Comparison of ENCODE assay signal across 8 cellular contexts in genomic region chr10:14556285-14556956, GRCh38.
A peak's percentile ranks its signal among the peaks of the same experiment; 100 is the strongest.
DNase-seq lines count a peak whose midpoint lies in the region; ATAC-seq and TF ChIP-seq lines count a peak whose summit lies in the region.

No MANE protein-coding gene starts in this region.

- H3K4me3 Mint-ChIP-seq in activated naive CD8-positive, alpha-beta T cell = peak overlapping the region; percentile 62

- H3K36me3 Mint-ChIP-seq in activated naive CD8-positive, alpha-beta T cell = peaks cover 26% of the 10 kb centered on the region

- no peaks in the 10 kb centered on the region for H3K27me3 Mint-ChIP-seq in activated naive CD8-positive, alpha-beta T cell

- no peaks in the 10 kb centered on the region for H3K27me3 ChIP-seq in liver (ENCODE audit: control insufficient read depth in 4 of 4, insufficient read depth in 4 of 4, low read length in 3 of 4)

- DNase-seq in 8988T (peak; percentile 32), NCI-H128 (lab: John Stamatoyannopoulos, UW; ENCODE audit: unreplicated experiment) (no peak), NCI-H2227 treated with DMSO at 0.1 percent for 48 hours (lab: John Stamatoyannopoulos, UW) (no peak), NK-92 (lab: John Stamatoyannopoulos, UW; ENCODE audit: unreplicated experiment) (no peak)

- peak overlapping the region; percentile 94 for H3K27ac Mint-ChIP-seq in activated naive CD8-positive, alpha-beta T cell

- H3K9me3 ChIP-seq in liver (ENCODE audit: control insufficient read depth in 4 of 4, low read length in 3 of 4) = no peaks in the 10 kb centered on the region

- peak; percentile 27 for TF ChIP-seq CTCF in liver (IDR thresholded peaks at IDR 0.05; ENCODE audit: low read depth, low read length, missing input control)

- ATAC-seq in GM18861 (IDR thresholded peaks at IDR 0.05; ENCODE audit: unreplicated experiment) = peak; percentile 60
- peak; percentile 47 for ATAC-seq in HG03135 (IDR thresholded peaks at IDR 0.05; ENCODE audit: unreplicated experiment)

- H3K9ac ChIP-seq in liver (ENCODE audit: low read depth in 1 of 2, low read length in 2 of 2) = no peak overlapping the region

- peaks cover 10 to 53% (median 28%) of the 10 kb centered on the region in 4 donors for H3K4me1 ChIP-seq in liver (ENCODE audit: control insufficient read depth in 4 of 4, insufficient read depth in 4 of 4, low read length in 3 of 4)

- WGBS in liver = 38% methylated on average over 12 of the region's 12 CpGs

- H3K9me3 Mint-ChIP-seq in activated naive CD8-positive, alpha-beta T cell (ENCODE audit: low read depth) = no peaks in the 10 kb centered on the region

- TF ChIP-seq RAD21 in liver (IDR thresholded peaks at IDR 0.05) = peak; percentile 48 to 57

- H3K4me3 ChIP-seq in liver (ENCODE audit: low read depth in 1 of 3, low read length in 3 of 3) = no peak overlapping the region

- peak overlapping the region; percentile 45 to 70 for H3K27ac ChIP-seq in liver (ENCODE audit: low read depth in 1 of 2, low read length in 2 of 2)

- peaks cover 94% of the 10 kb centered on the region for H3K4me1 Mint-ChIP-seq in activated naive CD8-positive, alpha-beta T cell (ENCODE audit: low read depth)

- no peaks in the 10 kb centered on the region for H3K36me3 ChIP-seq in liver (ENCODE audit: control insufficient read depth in 4 of 4, insufficient read depth in 3 of 4, low read depth in 1 of 4, low read length in 3 of 4)

TF ChIP-seq in liver, 16 proteins besides CTCF, POLR2A, EP300 and RAD21:
- TF ChIP-seq REST (IDR thresholded peaks at IDR 0.05) = no peak
- peak; percentile 45 to 62 for TF ChIP-seq HNF4A (conservative IDR thresholded peaks at IDR 0.05)
- no peak for TF ChIP-seq FOXA2 (IDR thresholded peaks at IDR 0.05)
- TF ChIP-seq FOXA1 (IDR thresholded peaks at IDR 0.05) = no peak
- no peak for TF ChIP-seq NR2F2 (IDR thresholded peaks at IDR 0.05)
- no peak for TF ChIP-seq GABPA (IDR thresholded peaks at IDR 0.05 in 1 of 2, conservative IDR thresholded peaks at IDR 0.05 in 1 of 2)
- TF ChIP-seq EGR1 (IDR thresholded peaks at IDR 0.05; ENCODE audit: low read depth in 2 of 2) = no peak
- TF ChIP-seq TAF1 (conservative IDR thresholded peaks at IDR 0.05) = no peak
- peak; percentile 56 for TF ChIP-seq HNF4G (IDR thresholded peaks at IDR 0.05)
- no peak for TF ChIP-seq MAX (IDR thresholded peaks at IDR 0.05)
- TF ChIP-seq ZBTB33 (IDR thresholded peaks at IDR 0.05) = no peak
- no peak for TF ChIP-seq JUND (IDR thresholded peaks at IDR 0.05)
- TF ChIP-seq ATF3 (IDR thresholded peaks at IDR 0.05) = no peak
- peak in 1 of 2 donors; percentile 60 for TF ChIP-seq RXRA (IDR thresholded peaks at IDR 0.05)
- no peak for TF ChIP-seq YY1 (IDR thresholded peaks at IDR 0.05)
- peak; percentile 45 for TF ChIP-seq SP1 (IDR thresholded peaks at IDR 0.05)
TF ChIP-seq in liver: peak in this region for 4.
